8 cellular contexts compared by ENCODE assay signal in genomic region chr2:231613655-231614558, GRCh38. TPM values are rescaled to one million over a fixed set of nuclear protein-coding genes. Genes with fewer than 3 reads are reported as not detected.
DNase-seq lines count a peak whose midpoint lies in the region; ATAC-seq and TF ChIP-seq lines count a peak whose summit lies in the region.

No MANE protein-coding gene starts in this region.

- H3K4me3 ChIP-seq in PC-9 = peak overlapping the region; percentile 92
- H3K4me3 ChIP-seq in fibroblast of mammary gland (ENCODE audit: control insufficient read depth, low read depth, low read length) = peak overlapping the region; percentile 33

- no peaks in the 10 kb centered on the region for H3K9me3 ChIP-seq in PC-9 (ENCODE audit: insufficient read depth, low read depth)

- ATAC-seq in GM19438 (IDR thresholded peaks at IDR 0.05; ENCODE audit: low read depth, unreplicated experiment) (peak; percentile 69), HG03521 (IDR thresholded peaks at IDR 0.05; ENCODE audit: unreplicated experiment) (peak; percentile 56), natural killer cell (peak; percentile 41 to 65 (median 63))
- ATAC-seq in activated T-helper 17 cell treated with anti-CD3 and anti-CD28 coated beads, Interleukin-2, amount 50 U/mL, for 72 hours (replicated peaks) = peak; percentile 65

- no TSS peak for BruUV-seq in PC-9 (replicated peaks; lab: Mats Ljungman, UMichigan)

- H3K36me3 Mint-ChIP-seq in activated T-helper 17 cell treated with anti-CD3 and anti-CD28 coated beads, Interleukin-2, amount 50 U/mL, for 72 hours (ENCODE audit: low read depth) = peaks cover 20% of the 10 kb centered on the region
- H3K36me3 Mint-ChIP-seq in natural killer cell = no peaks in the 10 kb centered on the region

- peak overlapping the region; percentile 98 for H3K4me2 ChIP-seq in PC-9

- H4K20me1 ChIP-seq in PC-9 (ENCODE audit: insufficient read depth) = no peaks in the 10 kb centered on the region

- peak; percentile 29; the same call in 1 of the 2 replicates for TF ChIP-seq CTCF in PC-9 (conservative IDR thresholded peaks at IDR 0.05)
- TF ChIP-seq CTCF in fibroblast of mammary gland (conservative IDR thresholded peaks at IDR 0.05; ENCODE audit: control insufficient read depth, insufficient read depth, low read depth, low read length) = no peak
- no peak for TF ChIP-seq CTCF in natural killer cell (IDR thresholded peaks at IDR 0.05)

- no peaks in the 10 kb centered on the region for H3K9me3 Mint-ChIP-seq in activated T-helper 17 cell treated with anti-CD3 and anti-CD28 coated beads, Interleukin-2, amount 50 U/mL, for 72 hours
- no peaks in the 10 kb centered on the region for H3K9me3 Mint-ChIP-seq in natural killer cell

- intact Hi-C loops in PC-9 (cut with micrococcal nuclease; ENCODE audit: unreplicated experiment) = loop anchor here (1.0 to 5.0 kb wide), 4 partner anchors 28 to 238 kb away; partner anchors contain the start of gene PDE6D
- intact Hi-C loops in natural killer cell (cut with micrococcal nuclease) = loop anchor here (2.0 to 5.0 kb wide), 2 partner anchors 48 to 61 kb away; no protein-coding TSS in a partner anchor

- peaks cover 19% of the 10 kb centered on the region for H3K4me1 Mint-ChIP-seq in activated T-helper 17 cell treated with anti-CD3 and anti-CD28 coated beads, Interleukin-2, amount 50 U/mL, for 72 hours
- peaks cover 11 to 22% of the 10 kb centered on the region in 2 donors for H3K4me1 Mint-ChIP-seq in natural killer cell

- peak overlapping the region; percentile 91 for H2AFZ ChIP-seq in PC-9

- no peaks in the 10 kb centered on the region for H3K27me3 ChIP-seq in PC-9 (ENCODE audit: insufficient read depth, low read depth)

- POLR2A ChIA-PET in PC-9 (lab: Charles Lee; ENCODE audit: unreplicated experiment) = interaction anchor here (0.5 to 2.3 kb wide), 10 partner anchors 9 to 1312 kb away, joined by 3 to 24 read pairs (median 5); partner anchors contain the start of gene PTMA

- H3K27ac ChIP-seq in PC-9 = peak overlapping the region; percentile 98

- no peaks in the 10 kb centered on the region for H3K27me3 Mint-ChIP-seq in activated T-helper 17 cell treated with anti-CD3 and anti-CD28 coated beads, Interleukin-2, amount 50 U/mL, for 72 hours
- H3K27me3 Mint-ChIP-seq in natural killer cell (ENCODE audit: low read depth in 2 of 2) = peaks cover 0 to 17% of the 10 kb centered on the region in 2 donors

- H3K79me2 ChIP-seq in PC-9 (ENCODE audit: low read depth) = peaks cover 5% of the 10 kb centered on the region; the same call in 1 of the 2 replicates

- H3F3A ChIP-seq in PC-9 (ENCODE audit: insufficient read depth, low read depth) = peaks cover 53% of the 10 kb centered on the region

- H3K27ac Mint-ChIP-seq in activated T-helper 17 cell treated with anti-CD3 and anti-CD28 coated beads, Interleukin-2, amount 50 U/mL, for 72 hours = peak overlapping the region; percentile 99
- peak overlapping the region; percentile 22 to 80 for H3K27ac Mint-ChIP-seq in natural killer cell

- peaks cover 55% of the 10 kb centered on the region for H3K4me1 ChIP-seq in PC-9 (replicated peaks; ENCODE audit: insufficient read depth)

- peak overlapping the region; percentile 92 for H3K4me3 Mint-ChIP-seq in activated T-helper 17 cell treated with anti-CD3 and anti-CD28 coated beads, Interleukin-2, amount 50 U/mL, for 72 hours
- peak overlapping the region; percentile 87 for H3K4me3 Mint-ChIP-seq in natural killer cell

- DNase-seq in COR-L47 (lab: John Stamatoyannopoulos, UW) = peak; percentile 79
- DNase-seq in PC-9 = peak; percentile 80 to 95
- peak; percentile 75 for DNase-seq in fibroblast of mammary gland (ENCODE audit: low read depth)
- DNase-seq in natural killer cell = peak; percentile 28
- DNase-seq in stimulated activated naive CD4-positive, alpha-beta T cell treated with Interleukin-2 at 50 U/mL for 16 hours (lab: John Stamatoyannopoulos, UW) = peak; percentile 89

- CTCF ChIA-PET in PC-9 (lab: Charles Lee) = interaction anchor here (1.1 to 2.2 kb wide), 6 partner anchors 33 to 101 kb away, joined by 3 to 18 read pairs (median 5); no protein-coding TSS in a partner anchor

- H3K9me2 ChIP-seq in PC-9 (ENCODE audit: insufficient read depth) = no peaks in the 10 kb centered on the region

- no peaks in the 10 kb centered on the region for H3K36me3 ChIP-seq in PC-9 (ENCODE audit: low read depth)

RNA-seq across cellular contexts. Expression of gene TEX44, which starts 21.2 kb away (rescaled TPM):
- not detected in 2 replicates for total RNA-seq in PC-9 (2021)
- total RNA-seq in activated T-helper 17 cell treated with anti-CD3 and anti-CD28 coated beads, Interleukin-2, amount 50 U/mL, for 72 hours = not detected
- not detected for total RNA-seq in natural killer cell

Comparison
In these comparisons a context has a peak if more than half of its experiments do, and no peak if none do; other contexts are left out.
1. Peak in every context shown above with its lines: DNase-seq, ATAC-seq, H3K4me3 ChIP-seq and H3K27ac ChIP-seq.
2. DNase-seq: peak in every context shown above with its lines; median percentile 89 in stimulated activated naive CD4-positive, alpha-beta T cell treated with Interleukin-2 at 50 U/mL for 16 hours; 88 in PC-9; 79 in COR-L47; 75 in fibroblast of mammary gland; 28 in natural killer cell.